Comparison of ENCODE assay signal across 1 cellular context in the genomic region with DNA sequence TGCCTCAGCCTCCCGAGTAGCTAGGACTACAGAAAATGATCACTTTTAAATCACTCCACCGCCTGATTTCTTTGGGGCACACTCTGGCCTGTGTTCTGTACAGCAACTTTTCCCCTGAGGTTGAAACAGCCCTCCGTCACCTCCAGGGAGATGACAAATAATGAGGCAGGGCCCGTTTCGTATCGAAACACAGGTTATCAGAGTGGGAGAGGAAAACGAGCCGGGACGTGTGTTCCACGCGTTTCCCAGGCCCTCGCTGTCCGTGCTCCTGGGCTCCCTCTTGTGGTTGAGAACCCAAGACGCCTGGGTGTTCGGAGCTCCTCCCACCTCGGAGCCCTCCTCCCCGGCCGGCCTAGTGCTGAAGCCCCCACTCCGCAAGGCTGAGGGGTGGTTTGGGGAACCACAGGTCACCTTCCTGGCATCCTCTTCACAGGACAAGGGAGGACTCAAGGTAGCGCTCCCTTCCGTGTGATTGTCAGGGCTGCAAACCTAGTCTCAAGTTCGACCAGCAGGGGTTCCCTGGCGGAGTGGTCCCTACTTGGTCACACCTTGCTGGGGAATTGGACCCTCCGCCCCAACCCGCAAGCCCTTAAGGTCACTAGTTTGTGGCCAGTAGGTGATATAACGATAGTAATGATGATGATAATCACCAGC.
TF ChIP-seq lines count a peak whose summit lies in the region.

No MANE protein-coding gene starts in this region.

TF ChIP-seq in endothelial cell of umbilical vein, 7 proteins besides CTCF, POLR2A, EP300 and RAD21:
- no peak for TF ChIP-seq GATA2 (IDR thresholded peaks at IDR 0.05; ENCODE audit: insufficient read depth, insufficient read length, low read depth, low read length)
- no peak for TF ChIP-seq FOS (IDR thresholded peaks at IDR 0.05; ENCODE audit: borderline replicate concordance, insufficient read depth, low read length)
- TF ChIP-seq MYC (IDR thresholded peaks at IDR 0.05; ENCODE audit: low read depth, low read length) = no peak
- TF ChIP-seq JUN (IDR thresholded peaks at IDR 0.05; ENCODE audit: borderline replicate concordance, insufficient read depth, insufficient read length, low read depth) = no peak
- TF ChIP-seq, protein P1, sequence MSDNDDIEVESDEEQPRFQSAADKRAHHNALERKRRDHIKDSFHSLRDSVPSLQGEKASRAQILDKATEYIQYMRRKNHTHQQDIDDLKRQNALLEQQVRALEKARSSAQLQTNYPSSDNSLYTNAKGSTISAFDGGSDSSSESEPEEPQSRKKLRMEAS (IDR thresholded peaks at IDR 0.05; ENCODE audit: insufficient read depth, insufficient read length) = no peak
- no peak for TF ChIP-seq EZH2 (IDR thresholded peaks at IDR 0.05; ENCODE audit: borderline replicate concordance, low read depth, low read length, severe bottlenecking)
- no peak for TF ChIP-seq POLR2AphosphoS5 (IDR thresholded peaks at IDR 0.05; ENCODE audit: insufficient read depth, low read depth, low read length)
